ENCODE assay signal across 18 cellular contexts in the genomic region with DNA sequence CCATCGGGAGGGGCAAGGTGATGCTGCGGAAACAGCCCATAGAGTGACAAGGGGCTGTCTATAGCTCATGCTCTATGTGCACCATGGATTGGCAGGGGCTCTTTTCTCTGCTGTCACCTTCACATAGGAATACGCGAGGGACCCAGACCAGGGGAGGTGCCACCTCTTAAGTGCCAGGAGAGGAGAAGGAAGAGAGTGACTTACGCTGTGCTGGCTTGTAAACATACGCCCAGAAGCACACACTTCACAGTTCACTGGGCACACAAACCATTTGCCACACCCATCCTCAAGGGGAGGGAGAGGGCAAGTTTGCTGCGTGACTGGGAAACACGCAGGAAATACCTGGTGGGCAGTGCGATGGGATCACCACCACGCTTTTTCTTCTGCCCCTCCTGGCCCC.
A peak's percentile ranks its signal among the peaks of the same experiment; 100 is the strongest.
DNase-seq lines count a peak whose midpoint lies in the region; ATAC-seq and TF ChIP-seq lines count a peak whose summit lies in the region.
"Had no signal": no experiment of that assay in that cellular context is flagged by ENCODE, and none has a peak within 500 bp of the region (broad histone marks: within the 10 kb centered on the region; RNA-seq: fewer than 3 reads in every experiment).

No MANE protein-coding gene starts in this region.

- H3K4me3 ChIP-seq in PC-3 (ENCODE audit: low read length) (peak overlapping the region; percentile 39; the same call in 1 of the 2 replicates), lower lobe of right lung (no peak overlapping the region), upper lobe of left lung (no peak overlapping the region)
- H3K4me3 ChIP-seq: tibial artery had no signal

- H3K9me2 ChIP-seq in PC-3 (replicated peaks; ENCODE audit: low read length), result no peaks in the 10 kb centered on the region
- H3K9me2 ChIP-seq: SK-N-SH had no signal

- H3K36me3 ChIP-seq in PC-3 (ENCODE audit: low read depth, low read length) (no peaks in the 10 kb centered on the region), lower lobe of right lung (no peaks in the 10 kb centered on the region), upper lobe of left lung (no peaks in the 10 kb centered on the region)
- H3K36me3 ChIP-seq: tibial artery had no signal

- POLR2A ChIA-PET in PC-3 (lab: Charles Lee; ENCODE audit: unreplicated experiment), result no interaction called here

- TF ChIP-seq CTCF in PC-3 (conservative IDR thresholded peaks at IDR 0.05; ENCODE audit: low read depth, low read length), result no peak
- TF ChIP-seq CTCF in lower lobe of right lung (IDR thresholded peaks at IDR 0.05), result no peak
- no peak for TF ChIP-seq CTCF in upper lobe of left lung (IDR thresholded peaks at IDR 0.05)

- H3K27ac ChIP-seq in PC-3 (ENCODE audit: low read length) (no peak overlapping the region), lower lobe of right lung (no peak overlapping the region), upper lobe of left lung (no peak overlapping the region)
- H3K27ac ChIP-seq: tibial artery had no signal

- H3K79me2 ChIP-seq in PC-3 (ENCODE audit: low read length), result no peaks in the 10 kb centered on the region

- H3K27me3 ChIP-seq in PC-3 (ENCODE audit: low read length) (0 out of 2 replicates have a peak, but pooled peaks cover 3% of the 10 kb centered on the region), lower lobe of right lung (ENCODE audit: low read depth) (no peaks in the 10 kb centered on the region), upper lobe of left lung (no peaks in the 10 kb centered on the region)

- H3K4me2 ChIP-seq in PC-3 (ENCODE audit: low read length), result peak overlapping the region; percentile 71
- H3K4me2 ChIP-seq: SK-N-SH had no signal

- 39 to 54% methylated on average over 10 of the region's 10 CpGs for WGBS in upper lobe of left lung, 2 donors

- H3K9ac ChIP-seq in PC-3 (ENCODE audit: low read length), result no peak overlapping the region
- H3K9ac ChIP-seq: SK-N-SH had no signal

- H3F3A ChIP-seq in PC-3 (ENCODE audit: low read length, unreplicated experiment), result no peaks in the 10 kb centered on the region

- ATAC-seq in PC-3 (peak; percentile 92), lower lobe of right lung (peak; percentile 82 to 89), upper lobe of left lung (ENCODE audit: low FRiP score in 2 of 2) (peak; percentile 33 to 73), GM21825 (IDR thresholded peaks at IDR 0.05; ENCODE audit: unreplicated experiment) (no peak)
- ATAC-seq: activated naive CD4-positive, alpha-beta T cell treated with anti-CD3 and anti-CD28 coated beads, Interleukin-2, amount 50 U/mL, for 72 hours; left ventricle myocardium superior; sciatic nerve had no signal

- peaks cover 11% of the 10 kb centered on the region for H3K4me1 ChIP-seq in PC-3 (ENCODE audit: insufficient read depth, low read length)
- H3K4me1 ChIP-seq in lower lobe of right lung, result peaks cover 9% of the 10 kb centered on the region
- peaks cover 0 to 25% (median 8%) of the 10 kb centered on the region in 4 donors for H3K4me1 ChIP-seq in upper lobe of left lung
- H3K4me1 ChIP-seq: tibial artery had no signal

- DNase-seq in NCI-H2029 treated with DMSO at 0.1 percent for 48 hours (lab: John Stamatoyannopoulos, UW), result peak; percentile 3
- DNase-seq in NCI-H2029 (lab: John Stamatoyannopoulos, UW), result no peak
- DNase-seq in PC-3, result peak; percentile 60
- no peak for DNase-seq in lower lobe of right lung
- DNase-seq in upper lobe of left lung, result peak in 1 of 2 donors; percentile 47
- DNase-seq in NOMO-1 treated with dmso at 0.1 percent for 144 hours (lab: John Stamatoyannopoulos, UW; ENCODE audit: unreplicated experiment), result no peak
- DNase-seq in NCI-H446 treated with DMSO at 0.1 percent for 48 hours (lab: John Stamatoyannopoulos, UW), result no peak
- DNase-seq: activated CD4-positive, alpha-beta T cell treated with anti-CD3 and anti-CD28 coated beads for 1 hour; KG1; left ventricle myocardium superior; NCI-H1048; SK-N-SH; stimulated activated naive CD4-positive, alpha-beta T cell treated with Interleukin-2 at 50 U/mL for 16 hours; T-helper 9 cell; tibial artery had no signal

- BruUV-seq in PC-3 (replicated peaks; lab: Mats Ljungman, UMichigan), result no TSS peak

- no peaks in the 10 kb centered on the region for H3K9me3 ChIP-seq in PC-3 (ENCODE audit: low read length)
- H3K9me3 ChIP-seq in lower lobe of right lung, result no peaks in the 10 kb centered on the region
- H3K9me3 ChIP-seq in upper lobe of left lung, result no peaks in the 10 kb centered on the region
- H3K9me3 ChIP-seq: SK-N-SH, tibial artery had no signal

- intact Hi-C loops in PC-3 (cut with micrococcal nuclease), result no loop called here
- intact Hi-C loops in lower lobe of right lung (cut with DNase I), result no loop called here

- no peak for TF ChIP-seq POLR2A in upper lobe of left lung (IDR thresholded peaks at IDR 0.05)

- H4K20me1 ChIP-seq in PC-3 (ENCODE audit: low read length), result no peaks in the 10 kb centered on the region

- peak overlapping the region; percentile 53; the same call in 1 of the 2 replicates for H2AFZ ChIP-seq in PC-3 (ENCODE audit: low read length)

- CTCF ChIA-PET in PC-3 (lab: Charles Lee), result no interaction called here

- TF ChIP-seq EP300 in upper lobe of left lung (IDR thresholded peaks at IDR 0.05), result no peak

Comparison
In these comparisons a context has a peak if more than half of its experiments do, and no peak if none do; other contexts are left out.
1. DNase-seq: peak in NCI-H2029 treated with DMSO at 0.1 percent for 48 hours (single experiment) and PC-3 (single experiment); none in NCI-H2029 (single experiment), lower lobe of right lung (single experiment), NOMO-1 treated with dmso at 0.1 percent for 144 hours (single experiment) and NCI-H446 treated with DMSO at 0.1 percent for 48 hours (single experiment).